Comparison of ENCODE assay signal across 16 cellular contexts in genomic region chr7:44380831-44381493, GRCh38. TPM values are rescaled to one million over a fixed set of nuclear protein-coding genes. Genes with fewer than 3 reads are reported as not detected.
DNase-seq lines count a peak whose midpoint lies in the region; ATAC-seq and TF ChIP-seq lines count a peak whose summit lies in the region.
"Had no signal": no experiment of that assay in that cellular context is flagged by ENCODE, and none has a peak within 500 bp of the region (broad histone marks: within the 10 kb centered on the region; RNA-seq: fewer than 3 reads in every experiment).

No MANE protein-coding gene starts in this region.

- no peak overlapping the region for H3K4me3 Mint-ChIP-seq in neural progenitor cell

- H3K4me3 ChIP-seq in PC-3 (ENCODE audit: low read length) (no peak overlapping the region), neural progenitor cell (no peak overlapping the region)
- H3K4me3 ChIP-seq: BLaER1 treated with 17β-estradiol and CSF1 and Interleukin-3, amounts not matched to agents 10 nM and 100 nM; SJSA1 had no signal

- H3F3A ChIP-seq in PC-3 (ENCODE audit: low read length, unreplicated experiment) (no peaks in the 10 kb centered on the region), neural progenitor cell (ENCODE audit: low read depth) (no peaks in the 10 kb centered on the region)

- H3K27me3 Mint-ChIP-seq in neural progenitor cell (ENCODE audit: insufficient read depth, low read depth) = peaks cover 7% of the 10 kb centered on the region

- H3K27me3 ChIP-seq in PC-3 (ENCODE audit: low read length) = no peaks in the 10 kb centered on the region
- H3K27me3 ChIP-seq in neural progenitor cell = no peaks in the 10 kb centered on the region
- no peaks in the 10 kb centered on the region for H3K27me3 ChIP-seq in foreskin keratinocyte
- H3K27me3 ChIP-seq: BLaER1 treated with 17β-estradiol and CSF1 and Interleukin-3, amounts not matched to agents 10 nM and 100 nM; SJSA1 had no signal

- H2AFZ ChIP-seq in PC-3 (ENCODE audit: low read length) (no peak overlapping the region), neural progenitor cell (replicated peaks) (no peak overlapping the region)

- no peaks in the 10 kb centered on the region for H3K79me2 ChIP-seq in PC-3 (ENCODE audit: low read length)
- H3K79me2 ChIP-seq in neural progenitor cell (ENCODE audit: low read depth) = no peaks in the 10 kb centered on the region

- TF ChIP-seq CTCF in PC-3 (conservative IDR thresholded peaks at IDR 0.05; ENCODE audit: low read depth, low read length) (no peak), neural progenitor cell (IDR thresholded peaks at IDR 0.05) (no peak), foreskin keratinocyte (conservative IDR thresholded peaks at IDR 0.05) (no peak)

- 0 out of 2 replicates have a peak overlapping the region, but pooled peaks have one; percentile 85 for H3K27ac ChIP-seq in PC-3 (ENCODE audit: low read length)
- H3K27ac ChIP-seq in neural progenitor cell = no peak overlapping the region
- H3K27ac ChIP-seq in foreskin keratinocyte = no peak overlapping the region
- H3K27ac ChIP-seq: BLaER1 treated with 17β-estradiol and CSF1 and Interleukin-3, amounts not matched to agents 10 nM and 100 nM had no signal

- no peaks in the 10 kb centered on the region for H4K20me1 ChIP-seq in PC-3 (ENCODE audit: low read length)
- no peaks in the 10 kb centered on the region for H4K20me1 ChIP-seq in neural progenitor cell (ENCODE audit: low read depth)

- CTCF ChIA-PET in PC-3 (lab: Charles Lee) = no interaction called here

- peaks cover 16% of the 10 kb centered on the region for H3K36me3 Mint-ChIP-seq in neural progenitor cell

- no peaks in the 10 kb centered on the region for H3K9me2 ChIP-seq in PC-3 (replicated peaks; ENCODE audit: low read length)

- peak overlapping the region; percentile 46 for H3K27ac Mint-ChIP-seq in neural progenitor cell

- H3K4me1 ChIP-seq in PC-3 (ENCODE audit: insufficient read depth, low read length) (peaks cover 40% of the 10 kb centered on the region), neural progenitor cell (no peaks in the 10 kb centered on the region), foreskin keratinocyte (peaks cover 17% of the 10 kb centered on the region)
- H3K4me1 ChIP-seq: BLaER1 treated with 17β-estradiol and CSF1 and Interleukin-3, amounts not matched to agents 10 nM and 100 nM had no signal

- DNase-seq in EL (peak; percentile 73), PC-3 (no peak), ecto neural progenitor cell (ENCODE audit: low spot score) (peak; percentile 33), neural progenitor cell (ENCODE audit: low spot score) (no peak), foreskin keratinocyte (no peak), NOMO-1 treated with dmso at 0.1 percent for 144 hours (lab: John Stamatoyannopoulos, UW; ENCODE audit: unreplicated experiment) (no peak)
- DNase-seq: anterior cingulate cortex; GDM1; NCI-H187 treated with DMSO at 0.1 percent for 48 hours; NCI-H748 treated with DMSO at 0.1 percent for 48 hours; stimulated activated CD4-positive, alpha-beta T cell treated with anti-CD3 and anti-CD28 coated beads, Interleukin-4, amount 100 ng/mL, for 4 hours; stimulated activated naive CD4-positive, alpha-beta T cell treated with Interleukin-2 at 50 U/mL for 16 hours had no signal

- ATAC-seq in PC-3 (no peak), foreskin keratinocyte (no peak), HG02798 (IDR thresholded peaks at IDR 0.05; ENCODE audit: poor library complexity, unreplicated experiment) (no peak), HG03039 (IDR thresholded peaks at IDR 0.05; ENCODE audit: unreplicated experiment) (no peak)

- H3K4me2 ChIP-seq in PC-3 (ENCODE audit: low read length) (no peak overlapping the region), neural progenitor cell (no peak overlapping the region)
- H3K4me2 ChIP-seq: BLaER1 treated with 17β-estradiol and CSF1 and Interleukin-3, amounts not matched to agents 10 nM and 100 nM had no signal

- intact Hi-C loops in PC-3 (cut with micrococcal nuclease) = no loop called here

- no peaks in the 10 kb centered on the region for H3K4me1 Mint-ChIP-seq in neural progenitor cell

- BruUV-seq in PC-3 (replicated peaks; lab: Mats Ljungman, UMichigan) = no TSS peak

- H3K9me3 Mint-ChIP-seq in neural progenitor cell = no peaks in the 10 kb centered on the region

- H3K9ac ChIP-seq in PC-3 (ENCODE audit: low read length) (no peak overlapping the region), neural progenitor cell (no peak overlapping the region)
- H3K9ac ChIP-seq: BLaER1 treated with 17β-estradiol and CSF1 and Interleukin-3, amounts not matched to agents 10 nM and 100 nM had no signal

- H3K36me3 ChIP-seq in PC-3 (ENCODE audit: low read depth, low read length) = peaks cover 8% of the 10 kb centered on the region
- no peaks in the 10 kb centered on the region for H3K36me3 ChIP-seq in neural progenitor cell

- no peaks in the 10 kb centered on the region for H3K9me3 ChIP-seq in PC-3 (ENCODE audit: low read length)
- no peaks in the 10 kb centered on the region for H3K9me3 ChIP-seq in neural progenitor cell (ENCODE audit: low read depth)
- H3K9me3 ChIP-seq: BLaER1 treated with 17β-estradiol and CSF1 and Interleukin-3, amounts not matched to agents 10 nM and 100 nM; SJSA1 had no signal

- POLR2A ChIA-PET in PC-3 (lab: Charles Lee; ENCODE audit: unreplicated experiment) = no interaction called here

RNA-seq across cellular contexts. Expression of gene CAMK2B, which starts 55.6 kb away (rescaled TPM):
- total RNA-seq in PC-3 (2014; rRNA removed) = 0.69 and 1.2 TPM in 2 replicates
- 0.09 and 0.31 TPM in 2 replicates for total RNA-seq in neural progenitor cell (ENCODE audit: low replicate concordance)
- 0.46 and 1.5 TPM in 2 replicates for total RNA-seq in foreskin keratinocyte
- 0.88 and 1.3 TPM in 2 replicates for polyA plus RNA-seq in foreskin keratinocyte
- total RNA-seq: SJSA1 had no signal

Comparison
In these comparisons a context has a peak if more than half of its experiments do, and no peak if none do; other contexts are left out.
1. DNase-seq: peak in EL (single experiment) and ecto neural progenitor cell (single experiment); none in PC-3 (single experiment), neural progenitor cell (single experiment), foreskin keratinocyte (0 of 2) and NOMO-1 treated with dmso at 0.1 percent for 144 hours (single experiment).